8 cellular contexts compared by ENCODE assay signal in genomic region chr18:77127769-77128671, GRCh38. TPM values are rescaled to one million over a fixed set of nuclear protein-coding genes. Genes with fewer than 3 reads are reported as not detected.
DNase-seq lines count a peak whose midpoint lies in the region; ATAC-seq, FAIRE-seq and TF ChIP-seq lines count a peak whose summit lies in the region.

No MANE protein-coding gene starts in this region.

- H3K9ac ChIP-seq in OCI-LY1 (ENCODE audit: low read length): peak overlapping the region; percentile 41; the same call in 1 of the 2 replicates

- H3K27ac ChIP-seq in ACC112 (ENCODE audit: low read depth, low read length): peak overlapping the region; percentile 92
- peak overlapping the region; percentile 91 for H3K27ac ChIP-seq in OCI-LY1 (ENCODE audit: low read depth, low read length, poor library complexity, severe bottlenecking)
- H3K27ac ChIP-seq in angular gyrus (ENCODE audit: low read depth, low read length): peak overlapping the region; percentile 40
- H3K27ac ChIP-seq in thoracic aorta: peak overlapping the region; percentile 62 to 73

- no peaks in the 10 kb centered on the region for H3K9me3 ChIP-seq in OCI-LY1 (ENCODE audit: low read length)
- no peaks in the 10 kb centered on the region for H3K9me3 ChIP-seq in thoracic aorta

- H2AFZ ChIP-seq in ACC112 (ENCODE audit: low read length, unreplicated experiment) (peak overlapping the region; percentile 70), OCI-LY1 (ENCODE audit: low read length) (no peak overlapping the region)

- H3K79me2 ChIP-seq in ACC112 (ENCODE audit: control insufficient read depth, insufficient read depth, low read length, unreplicated experiment) (peaks cover 14% of the 10 kb centered on the region), OCI-LY1 (ENCODE audit: insufficient read depth, low read length) (peaks cover 81% of the 10 kb centered on the region)

- TF ChIP-seq CTCF in OCI-LY1 (IDR thresholded peaks at IDR 0.05; ENCODE audit: low read length): no peak
- no peak for TF ChIP-seq CTCF in thoracic aorta (IDR thresholded peaks at IDR 0.05)

- no peaks in the 10 kb centered on the region for H4K20me1 ChIP-seq in OCI-LY1 (ENCODE audit: insufficient read depth, low read length)

- H3F3A ChIP-seq in OCI-LY1 (ENCODE audit: insufficient read depth, low read length): no peaks in the 10 kb centered on the region; the same call in 1 of the 2 replicates

- H3K4me1 ChIP-seq in ACC112 (ENCODE audit: control insufficient read depth, insufficient read depth, low read length, unreplicated experiment) (peaks cover 49% of the 10 kb centered on the region), OCI-LY1 (ENCODE audit: insufficient read depth, low read length, severe bottlenecking) (peaks cover 84% of the 10 kb centered on the region), thoracic aorta (ENCODE audit: control insufficient read depth in 1 of 2, low read depth in 2 of 2) (peaks cover 14 to 56% of the 10 kb centered on the region in 2 donors)

- peak; percentile 47 for TF ChIP-seq POLR2A in GM12891 (IDR thresholded peaks at IDR 0.05; ENCODE audit: low read depth, low read length)

- peak; percentile 22 for ATAC-seq in HG03108 (IDR thresholded peaks at IDR 0.05; ENCODE audit: unreplicated experiment)
- ATAC-seq in thoracic aorta (ENCODE audit: insufficient number of reproducible peaks, low FRiP score, low read depth): peak; percentile 64

- H3K4me3 ChIP-seq in ACC112 (ENCODE audit: low read depth, low read length) (peak overlapping the region; percentile 59), OCI-LY1 (ENCODE audit: low read depth, low read length, poor library complexity, severe bottlenecking) (peak overlapping the region; percentile 32), thoracic aorta (peak overlapping the region; percentile 49)

- H3K27me3 ChIP-seq in ACC112 (ENCODE audit: insufficient read depth, low read length) (no peaks in the 10 kb centered on the region), OCI-LY1 (ENCODE audit: insufficient read depth, low read length) (no peaks in the 10 kb centered on the region), thoracic aorta (replicated peaks; ENCODE audit: insufficient read depth) (no peaks in the 10 kb centered on the region)

- H3K36me3 ChIP-seq in ACC112 (ENCODE audit: insufficient read depth, low read length) (no peaks in the 10 kb centered on the region), OCI-LY1 (ENCODE audit: insufficient read depth, low read length) (peaks cover 9% of the 10 kb centered on the region; the same call in 1 of the 2 replicates), thoracic aorta (no peaks in the 10 kb centered on the region)

- peak overlapping the region; percentile 89 for H3K4me2 ChIP-seq in OCI-LY1 (ENCODE audit: low read length)

- no peak for DNase-seq in GM12891 (ENCODE audit: insufficient read length, low spot score)
- peak; percentile 95 for DNase-seq in kidney glomerular epithelial cell (lab: John Stamatoyannopoulos, UW)
- DNase-seq in thoracic aorta (ENCODE audit: low spot score): no peak
- DNase-seq in SK-N-DZ (ENCODE audit: low spot score): no peak

- FAIRE-seq in GM12891 (lab: Jason Lieb, UNC): peak; percentile 90

- no peaks in the 10 kb centered on the region for H3K9me2 ChIP-seq in OCI-LY1 (ENCODE audit: low read depth, low read length)

TF ChIP-seq in GM12891, 5 proteins besides CTCF, POLR2A, EP300 and RAD21:
- TF ChIP-seq POU2F2 (IDR thresholded peaks at IDR 0.05; ENCODE audit: low read depth, low read length) (no peak), SPI1 (IDR thresholded peaks at IDR 0.05; ENCODE audit: low read depth, low read length) (peak; percentile 64), POLR2AphosphoS5 (IDR thresholded peaks at IDR 0.05; ENCODE audit: low read depth, low read length) (0 out of 2 replicates have a peak, but pooled peaks have one; percentile 13)

RNA-seq across cellular contexts. Expression of gene MBP, which starts 4.6 kb away (rescaled TPM):
- polyA plus RNA-seq in GM12891 (2012; ENCODE audit: low read depth, missing spikeins): 16.8 TPM
- total RNA-seq in thoracic aorta: 10 to 100 TPM; 41.7 to 42.2 TPM
- not detected in 2 replicates for polyA plus RNA-seq in SK-N-DZ (2014; cell fraction: cytosol; rRNA removed)
- polyA plus RNA-seq in SK-N-DZ (2014; cell fraction: nucleus; rRNA removed): not detected in 2 replicates

Comparison
In these comparisons a context has a peak if more than half of its experiments do, and no peak if none do; other contexts are left out.
1. H3K27ac ChIP-seq: peak in every context shown above with its lines; median percentile 92 in ACC112; 91 in OCI-LY1; 68 in thoracic aorta; 40 in angular gyrus.